In genomic region chr9:97645720-97646119, GRCh38 we compare ENCODE assay signal across 24 cellular contexts.
"Had no signal": no experiment of that assay in that cellular context is flagged by ENCODE, and none has a peak within 500 bp of the region (broad histone marks: within the 10 kb centered on the region; RNA-seq: fewer than 3 reads in every experiment).

No MANE protein-coding gene starts in this region.

- DNase-seq: IMR-90, Karpas-422, KG1, MM.1S, NCI-H1092 treated with DMSO at 0.1 percent for 48 hours, NCI-H1436, NCI-H187, NCI-H2029, NCI-H2081 treated with DMSO at 0.1 percent for 48 hours, NCI-H2171, NCI-H226, NCI-H446, NCI-H510A, NCI-H524 treated with DMSO at 0.1 percent for 48 hours, NCI-H69, NCI-H774, PC-3, Peyer's patch, SHP77 treated with DMSO at 0.1 percent for 48 hours, SJCRH30 had no signal

- H3K4me1 ChIP-seq: Peyer's patch, SJCRH30 had no signal

- H3K4me3 ChIP-seq: Peyer's patch, SJCRH30 had no signal

- FAIRE-seq: HTR-8/SVneo had no signal

- H3K27ac ChIP-seq: HL-60, Peyer's patch, SJCRH30 had no signal

- H3K9me3 ChIP-seq: Peyer's patch, SJCRH30 had no signal

- ATAC-seq: PC-3, Right ventricle myocardium inferior, SK-N-SH treated with all-trans-retinoic acid at 6 μM for 48 hours had no signal

- H3K27me3 ChIP-seq: Peyer's patch, SJCRH30 had no signal
